In the genomic region with DNA sequence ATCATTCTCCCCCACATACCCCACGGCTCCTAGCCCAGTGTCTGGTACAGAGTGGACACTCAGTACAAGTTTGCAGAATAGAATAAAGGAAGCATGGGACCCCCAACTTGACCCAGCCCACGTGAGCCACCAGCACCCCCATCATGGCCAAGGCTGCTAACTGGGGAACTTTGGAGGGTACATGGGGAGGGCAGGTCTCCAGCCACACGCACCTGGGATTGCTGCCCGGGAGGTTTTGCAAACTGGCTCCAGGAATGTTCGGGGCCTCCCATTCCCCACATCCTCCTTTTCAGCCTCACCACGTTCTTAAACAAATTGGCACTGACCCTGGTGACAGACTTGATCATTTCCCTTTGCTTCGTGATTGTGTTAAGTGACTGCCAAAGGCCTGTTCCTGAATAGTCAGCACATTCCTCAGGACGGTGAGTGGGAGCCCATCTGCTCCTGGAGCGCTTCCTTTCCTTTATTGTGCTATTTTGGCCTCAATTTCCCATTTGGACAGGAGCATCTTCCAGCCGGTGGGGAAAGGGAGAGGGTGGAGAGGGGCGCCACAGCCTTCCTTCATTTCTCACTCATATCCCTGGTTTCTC, we compare ENCODE assay signal across 20 cellular contexts. TPM values are rescaled to one million over a fixed set of nuclear protein-coding genes. Genes with fewer than 3 reads are reported as not detected.
DNase-seq lines count a peak whose midpoint lies in the region; ATAC-seq and TF ChIP-seq lines count a peak whose summit lies in the region.
"Had no signal": no experiment of that assay in that cellular context is flagged by ENCODE, and none has a peak within 500 bp of the region (broad histone marks: within the 10 kb centered on the region; RNA-seq: fewer than 3 reads in every experiment).

No MANE protein-coding gene starts in this region.

- WGBS in mesendoderm (ENCODE audit: extremely low coverage, insufficient coverage, low lambda C conversion rate) = no CpG with 5 or more reads among the region's 11 CpGs

- H4K5ac ChIP-seq in mesendoderm (ENCODE audit: low read length) = no peak overlapping the region

- no peaks in the 10 kb centered on the region for H4K20me1 ChIP-seq in osteoblast (ENCODE audit: insufficient read depth, low read length)

- H3K9me3 ChIP-seq in MG63 = no peaks in the 10 kb centered on the region
- no peaks in the 10 kb centered on the region for H3K9me3 ChIP-seq in osteoblast (ENCODE audit: low read depth, low read length)

- no peak for ATAC-seq in GM18861 (IDR thresholded peaks at IDR 0.05; ENCODE audit: unreplicated experiment)

- H3K4me1 ChIP-seq in mesendoderm (ENCODE audit: control insufficient read depth, low read depth, low read length) (no peaks in the 10 kb centered on the region), osteoblast (ENCODE audit: insufficient read depth, low read length) (no peaks in the 10 kb centered on the region)

- no peak overlapping the region for H3K18ac ChIP-seq in mesendoderm (ENCODE audit: low read length)

- no peak overlapping the region for H2AFZ ChIP-seq in osteoblast (ENCODE audit: low read length)

- no peak for TF ChIP-seq CTCF in osteoblast (IDR thresholded peaks at IDR 0.05; ENCODE audit: extremely low read depth, low read depth, low read length)

- H4K8ac ChIP-seq in mesendoderm (ENCODE audit: low read depth, low read length) = no peak overlapping the region

- H3K79me2 ChIP-seq in mesendoderm (ENCODE audit: control insufficient read depth, insufficient read depth, low read length) (no peaks in the 10 kb centered on the region), osteoblast (ENCODE audit: insufficient read depth, low read length) (no peaks in the 10 kb centered on the region)

- H2BK15ac ChIP-seq in mesendoderm (replicated peaks; ENCODE audit: low read depth) = no peak overlapping the region

- H2BK120ac ChIP-seq in mesendoderm (ENCODE audit: low read depth, low read length) = no peak overlapping the region

- no peak overlapping the region for H3K27ac ChIP-seq in mesendoderm (ENCODE audit: low read depth, low read length)
- H3K27ac ChIP-seq in osteoblast (ENCODE audit: low read depth, low read length) = no peak overlapping the region
- H3K27ac ChIP-seq: HL-60 had no signal

- H3K56ac ChIP-seq in mesendoderm (ENCODE audit: low read length) = no peak overlapping the region

- H3K23ac ChIP-seq in mesendoderm (ENCODE audit: low read length) = no peak overlapping the region

- no peak overlapping the region for H3K4me3 ChIP-seq in MG63
- no peak overlapping the region for H3K4me3 ChIP-seq in mesendoderm (ENCODE audit: low read length)
- H3K4me3 ChIP-seq in osteoblast (ENCODE audit: insufficient read depth, low read length) = no peak overlapping the region

- no peak overlapping the region for H2AK5ac ChIP-seq in mesendoderm (ENCODE audit: low read length)

- no peaks in the 10 kb centered on the region for H3K36me3 ChIP-seq in MG63
- H3K36me3 ChIP-seq in mesendoderm (ENCODE audit: control insufficient read depth, insufficient read depth, low read length) = no peaks in the 10 kb centered on the region
- H3K36me3 ChIP-seq in osteoblast (ENCODE audit: insufficient read depth, low read length) = no peaks in the 10 kb centered on the region

- no peak overlapping the region for H3K4me2 ChIP-seq in mesendoderm (ENCODE audit: low read length)
- H3K4me2 ChIP-seq in osteoblast (ENCODE audit: insufficient read depth, low read length) = no peak overlapping the region

- no peaks in the 10 kb centered on the region for H3K79me1 ChIP-seq in mesendoderm (ENCODE audit: low read length)

- no peak overlapping the region for H2BK5ac ChIP-seq in mesendoderm (ENCODE audit: low read length)

- no peak overlapping the region for H3K4ac ChIP-seq in mesendoderm (ENCODE audit: low read depth, low read length)

- DNase-seq in ELR (ENCODE audit: low read depth) = peak; percentile 4
- peak; percentile 34 for DNase-seq in MG63
- DNase-seq in dermis blood vessel endothelial cell = peak; percentile 88
- peak; percentile 63 for DNase-seq in mesendoderm
- no peak for DNase-seq in activated effector memory CD4-positive, alpha-beta T cell treated with Interleukin-2 at 50 U/mL for 16 hours
- DNase-seq in osteoblast (ENCODE audit: insufficient read length, low spot score, missing footprints) = no peak
- DNase-seq: C1 segment of cervical spinal cord; CD8-positive, alpha-beta memory T cell; H9; IMR-90; Karpas-422; MM.1S; NCI-H1092 treated with DMSO at 0.1 percent for 48 hours; NCI-H2081; NCI-H446 treated with DMSO at 0.1 percent for 48 hours; NCI-H748 treated with DMSO at 0.1 percent for 48 hours; NK-92 treated with Interleukin-12 subunit alpha and Interleukin-12 subunit beta, amount 100 ng/mL, for 24 hours; Right ventricle myocardium superior had no signal

- H3K27me3 ChIP-seq in MG63 = no peaks in the 10 kb centered on the region
- no peaks in the 10 kb centered on the region for H3K27me3 ChIP-seq in mesendoderm (ENCODE audit: insufficient read depth, low read length, poor library complexity)
- H3K27me3 ChIP-seq in osteoblast (ENCODE audit: insufficient read depth, low read length) = peaks cover 19% of the 10 kb centered on the region

- H3K9ac ChIP-seq in mesendoderm (ENCODE audit: low read length) = no peak overlapping the region

RNA-seq across cellular contexts. Expression of gene XPNPEP2, which starts 18.8 kb away (rescaled TPM):
- not detected in 2 replicates for total RNA-seq in MG63 (2014; rRNA removed; shearing (Covaris generic); ENCODE audit: low replicate concordance)
- total RNA-seq in dermis blood vessel endothelial cell (not detected in 2 replicates), osteoblast (not detected in 2 replicates)
- polyA plus RNA-seq in mesendoderm (2013, experiment 1 of 2) = 0.22 TPM
- polyA plus RNA-seq in mesendoderm (2013, experiment 2 of 2) = 0.10 TPM

RNA-seq across cellular contexts. Expression of gene SASH3, which starts 59.7 kb away (rescaled TPM):
- not detected in 2 replicates for total RNA-seq in MG63 (2014; rRNA removed; shearing (Covaris generic); ENCODE audit: low replicate concordance)
- total RNA-seq in dermis blood vessel endothelial cell (not detected in 2 replicates), osteoblast (not detected in 2 replicates)
- polyA plus RNA-seq in mesendoderm (2013, experiment 1 of 2) = not detected
- polyA plus RNA-seq in mesendoderm (2013, experiment 2 of 2) = not detected
- total RNA-seq: H9, IMR-90 had no signal
- polyA plus RNA-seq: IMR-90 had no signal

Comparison
In these comparisons a context has a peak if more than half of its experiments do, and no peak if none do; other contexts are left out.
1. DNase-seq: peak in ELR (single experiment), MG63 (single experiment), dermis blood vessel endothelial cell (single experiment) and mesendoderm (single experiment); none in activated effector memory CD4-positive, alpha-beta T cell treated with Interleukin-2 at 50 U/mL for 16 hours (single experiment) and osteoblast (single experiment).